12 cellular contexts compared by ENCODE assay signal in the genomic region with DNA sequence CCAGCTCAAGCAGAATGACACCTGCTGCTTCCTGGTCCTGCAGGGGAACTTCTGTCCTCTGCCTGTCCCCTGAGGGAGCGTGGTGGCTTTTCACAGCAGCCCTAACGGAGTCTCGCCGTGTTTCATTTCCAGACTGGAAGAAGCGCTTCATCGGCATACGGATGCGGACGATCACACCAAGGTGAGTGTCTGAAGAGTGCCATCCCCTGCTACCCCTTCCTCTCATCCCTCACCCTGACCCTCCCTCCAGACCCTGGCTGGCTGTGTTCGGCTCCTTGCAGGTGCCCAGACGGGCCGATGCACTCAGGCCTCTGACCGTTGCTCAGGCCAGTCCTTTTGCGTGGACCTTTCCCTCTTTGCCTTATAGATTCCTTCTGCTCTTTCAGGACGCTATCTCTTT. TPM values are rescaled to one million over a fixed set of nuclear protein-coding genes. Genes with fewer than 3 reads are reported as not detected.
"Had no signal": no experiment of that assay in that cellular context is flagged by ENCODE, and none has a peak within 500 bp of the region (broad histone marks: within the 10 kb centered on the region; RNA-seq: fewer than 3 reads in every experiment).

No MANE protein-coding gene starts in this region.

- H3K36me3 ChIP-seq: prostate gland, stomach, thoracic aorta had no signal

- H3K4me1 ChIP-seq: prostate gland had no signal

- DNase-seq: activated CD4-positive, alpha-beta memory T cell treated with anti-CD3 and anti-CD28 coated beads, Interleukin-2, amount 10 ng/mL, durations not matched to agents 7 days and 5 days; activated CD4-positive, alpha-beta T cell treated with anti-CD3 and anti-CD28 coated beads for 36 hours; activated naive CD4-positive, alpha-beta T cell; mammary epithelial cell; mucosa of descending colon; naive thymus-derived CD4-positive, alpha-beta T cell; stomach had no signal

- H3K4me3 ChIP-seq: mucosa of descending colon, prostate gland, stomach, thoracic aorta had no signal

- H3K27me3 ChIP-seq: stomach had no signal

- H3K27ac ChIP-seq: prostate gland, stomach, thoracic aorta, VCaP had no signal

- H3K9me3 ChIP-seq: mucosa of descending colon, prostate gland, stomach, thoracic aorta had no signal

- ATAC-seq: activated CD4-positive, alpha-beta T cell treated with anti-CD3 and anti-CD28 coated beads for 36 hours; mucosa of descending colon; naive thymus-derived CD4-positive, alpha-beta T cell; right cardiac atrium had no signal

RNA-seq across cellular contexts. Expression of a gene that starts 32.8 kb away (rescaled TPM):
- total RNA-seq: activated CD4-positive, alpha-beta memory T cell treated with anti-CD3 and anti-CD28 coated beads, Interleukin-2, amount 10 ng/mL, durations not matched to agents 7 days and 5 days; activated CD4-positive, alpha-beta T cell treated with anti-CD3 and anti-CD28 coated beads for 36 hours; naive thymus-derived CD4-positive, alpha-beta T cell; T-helper 1 cell treated with Interleukin-12 subunit alpha and Interleukin-12 subunit beta and Interleukin-4 antibody, amounts not matched to agents 30 ng/mL and 1 ng/mL, for 36 hours had no signal
- polyA plus RNA-seq: mammary epithelial cell; naive thymus-derived CD4-positive, alpha-beta T cell had no signal
